In genomic region chr7:14682910-14683465, GRCh38 we compare ENCODE assay signal across 34 cellular contexts.
"Had no signal": no experiment of that assay in that cellular context is flagged by ENCODE, and none has a peak within 500 bp of the region (broad histone marks: within the 10 kb centered on the region; RNA-seq: fewer than 3 reads in every experiment).

No MANE protein-coding gene starts in this region.

- H3K36me3 ChIP-seq: MG63 had no signal

- H3K4me3 ChIP-seq: MG63 had no signal

- H3K9me3 ChIP-seq: MG63 had no signal

- DNase-seq: Karpas-422, Kasumi-1, MG63, MM.1S, MV-4-11, NCI-H1048, NCI-H1092, NCI-H1092 treated with DMSO at 0.1 percent for 48 hours, NCI-H1105, NCI-H1105 treated with DMSO at 0.1 percent for 48 hours, NCI-H1417, NCI-H1417 treated with DMSO at 0.1 percent for 48 hours, NCI-H1436, NCI-H1436 treated with DMSO at 0.1 percent for 48 hours, NCI-H146, NCI-H1694, NCI-H1694 treated with DMSO at 0.1 percent for 48 hours, NCI-H187, NCI-H187 treated with DMSO at 0.1 percent for 48 hours, NCI-H1930, NCI-H2029, NCI-H2029 treated with DMSO at 0.1 percent for 48 hours, NCI-H2081, NCI-H2081 treated with DMSO at 0.1 percent for 48 hours, NCI-H2107, NCI-H2171, NCI-H2171 treated with DMSO at 0.1 percent for 48 hours, NCI-H226, NCI-H345, NCI-H446, NCI-H446 treated with DMSO at 0.1 percent for 48 hours, NCI-H510A, NCI-H510A treated with DMSO at 0.1 percent for 48 hours, NCI-H524 had no signal

- H3K27me3 ChIP-seq: MG63 had no signal
